Comparison of ENCODE assay signal across 15 cellular contexts in genomic region chr12:4197922-4198763, GRCh38.
DNase-seq lines count a peak whose midpoint lies in the region; ATAC-seq, FAIRE-seq and TF ChIP-seq lines count a peak whose summit lies in the region.
"Had no signal": no experiment of that assay in that cellular context is flagged by ENCODE, and none has a peak within 500 bp of the region (broad histone marks: within the 10 kb centered on the region; RNA-seq: fewer than 3 reads in every experiment).

No MANE protein-coding gene starts in this region.

- ATAC-seq in K562 (no peak), T-helper 17 cell (no peak)
- ATAC-seq in stimulated activated memory B cell treated with anti-CD40 and anti-IgM and Interleukin-4, amounts not matched to agents 10 μg/mL and 1 μg/mL and 100 μg/mL, for 72 hours = no peak

- POLR2A ChIA-PET in K562 (lab: Yijun Ruan, JAX) (no interaction called here), MCF 10A (lab: Yijun Ruan, JAX) (interaction anchor here (1.0 kb wide), 1 partner anchor 10 kb away, joined by 3 read pairs; no protein-coding TSS in a partner anchor)

- BruUV-seq in K562 (replicated peaks; lab: Mats Ljungman, UMichigan) = no TSS peak
- BruUV-seq in MCF 10A (replicated peaks; lab: Mats Ljungman, UMichigan) = no TSS peak

- H3K9me1 ChIP-seq in K562 (ENCODE audit: control insufficient read depth, insufficient read depth, low read length) = no peaks in the 10 kb centered on the region

- in situ Hi-C loops in K562 (cut with MboI) = no loop called here

- no peak overlapping the region for H3K9ac ChIP-seq in K562 (ENCODE audit: insufficient read depth in 1 of 2, low read depth in 2 of 2, low read length in 2 of 2)
- H3K9ac ChIP-seq: BLaER1 had no signal

- H3K27ac Mint-ChIP-seq in activated CD4-positive, alpha-beta T cell treated with anti-CD3 and anti-CD28 coated beads, Interleukin-2, amount 10 ng/mL, durations not matched to agents 24 days and 14 days = no peak overlapping the region
- H3K27ac Mint-ChIP-seq in osteocyte (ENCODE audit: unreplicated experiment) (no peak overlapping the region), MCF 10A (ENCODE audit: low read depth, unreplicated experiment) (no peak overlapping the region), T-helper 17 cell (no peak overlapping the region)
- no peak overlapping the region for H3K27ac Mint-ChIP-seq in stimulated activated memory B cell treated with anti-CD40 and anti-IgM and Interleukin-4, amounts not matched to agents 10 μg/mL and 1 μg/mL and 100 μg/mL, for 72 hours
- H3K27ac Mint-ChIP-seq: CD8-positive, alpha-beta memory T cell had no signal

- DNase-seq in activated CD4-positive, alpha-beta T cell treated with anti-CD3 and anti-CD28 coated beads, Interleukin-2, amount 10 ng/mL, durations not matched to agents 24 days and 14 days = peak; percentile 53
- no peak for DNase-seq in activated CD4-positive, alpha-beta T cell treated with anti-CD3 and anti-CD28 coated beads for 48 hours
- DNase-seq in K562 (ENCODE audit: extremely low read depth in 1 of 4, low spot score in 3 of 4) = no peak
- DNase-seq in left kidney (ENCODE audit: low read depth, low spot score) = peak; percentile 22
- peak; percentile 63 for DNase-seq in osteocyte (ENCODE audit: extremely low spot score, unreplicated experiment)
- no peak for DNase-seq in MCF 10A (ENCODE audit: unreplicated experiment)
- DNase-seq in T-helper 17 cell = no peak
- DNase-seq: Caco-2; CD8-positive, alpha-beta memory T cell; DND-41; GDM1; HCEC 1CT had no signal

- H3K4me1 ChIP-seq in K562 (replicated peaks in 1 of 2; ENCODE audit: control insufficient read depth in 2 of 2, insufficient read depth in 2 of 2, low read length in 2 of 2) = no peaks in the 10 kb centered on the region
- H3K4me1 ChIP-seq: Caco-2 had no signal

- H3K27ac ChIP-seq in K562 (ENCODE audit: extremely low read depth, low read depth, low read length) = no peak overlapping the region
- H3K27ac ChIP-seq: 22Rv1, BLaER1 had no signal

- no peak overlapping the region for H2AFZ ChIP-seq in K562 (ENCODE audit: low read depth, low read length)

- no peak for TF ChIP-seq POLR2A in K562 (conservative IDR thresholded peaks at IDR 0.05)

- no peaks in the 10 kb centered on the region for H3K79me2 ChIP-seq in K562 (ENCODE audit: control insufficient read depth, insufficient read depth, low read length)

- no peak for FAIRE-seq in K562 (lab: Jason Lieb, UNC)

- intact Hi-C loops in activated CD4-positive, alpha-beta T cell treated with anti-CD3 and anti-CD28 coated beads, Interleukin-2, amount 10 ng/mL, durations not matched to agents 24 days and 14 days (cut with micrococcal nuclease) = no loop called here
- intact Hi-C loops in K562 (cut with micrococcal nuclease) (no loop called here), MCF 10A (cut with micrococcal nuclease) (no loop called here)

- H3K4me2 ChIP-seq in K562 (ENCODE audit: insufficient read depth, low read length) = no peak overlapping the region
- H3K4me2 ChIP-seq: BLaER1 had no signal

- H3K27me3 Mint-ChIP-seq in activated CD4-positive, alpha-beta T cell treated with anti-CD3 and anti-CD28 coated beads, Interleukin-2, amount 10 ng/mL, durations not matched to agents 24 days and 14 days = peaks cover 3% of the 10 kb centered on the region
- H3K27me3 Mint-ChIP-seq in osteocyte (ENCODE audit: unreplicated experiment) = peaks cover 3% of the 10 kb centered on the region
- no peaks in the 10 kb centered on the region for H3K27me3 Mint-ChIP-seq in stimulated activated memory B cell treated with anti-CD40 and anti-IgM and Interleukin-4, amounts not matched to agents 10 μg/mL and 1 μg/mL and 100 μg/mL, for 72 hours
- H3K27me3 Mint-ChIP-seq in MCF 10A (ENCODE audit: insufficient read depth, unreplicated experiment) = peaks cover 76% of the 10 kb centered on the region
- peaks cover 4% of the 10 kb centered on the region for H3K27me3 Mint-ChIP-seq in T-helper 17 cell

- H3K27me3 ChIP-seq in K562 (ENCODE audit: control insufficient read depth in 2 of 2, insufficient read depth in 2 of 2, low read length in 2 of 2) = peaks cover 35 to 68% of the 10 kb centered on the region in 2 experiments; a peak in 4 of 5 replicates

- H3K4me3 ChIP-seq in K562 = no peak overlapping the region
- H3K4me3 ChIP-seq: BLaER1 had no signal

- H3K9me3 Mint-ChIP-seq in activated CD4-positive, alpha-beta T cell treated with anti-CD3 and anti-CD28 coated beads, Interleukin-2, amount 10 ng/mL, durations not matched to agents 24 days and 14 days = no peaks in the 10 kb centered on the region
- no peaks in the 10 kb centered on the region for H3K9me3 Mint-ChIP-seq in osteocyte (ENCODE audit: unreplicated experiment)
- no peaks in the 10 kb centered on the region for H3K9me3 Mint-ChIP-seq in stimulated activated memory B cell treated with anti-CD40 and anti-IgM and Interleukin-4, amounts not matched to agents 10 μg/mL and 1 μg/mL and 100 μg/mL, for 72 hours
- H3K9me3 Mint-ChIP-seq in MCF 10A (ENCODE audit: unreplicated experiment) = no peaks in the 10 kb centered on the region
- H3K9me3 Mint-ChIP-seq: CD8-positive, alpha-beta memory T cell had no signal

- CTCF ChIA-PET in K562 (lab: Yijun Ruan, JAX; ENCODE audit: low intra/inter-chr PET ratio) (no interaction called here), MCF 10A (lab: Yijun Ruan, JAX) (interaction anchor here (0.6 to 1.2 kb wide), 5 partner anchors 12 to 268 kb away, joined by 3 to 5 read pairs (median 4); no protein-coding TSS in a partner anchor)

- H3K9me3 ChIP-seq in K562 (replicated peaks; ENCODE audit: control insufficient read depth, insufficient read depth, low read depth, low read length) (no peaks in the 10 kb centered on the region), T-helper 17 cell (ENCODE audit: control insufficient read depth, low read length, poor library complexity, severe bottlenecking) (no peaks in the 10 kb centered on the region)
- H3K9me3 ChIP-seq: BLaER1, Caco-2 had no signal

- H3K4me1 Mint-ChIP-seq in activated CD4-positive, alpha-beta T cell treated with anti-CD3 and anti-CD28 coated beads, Interleukin-2, amount 10 ng/mL, durations not matched to agents 24 days and 14 days = peaks cover 6% of the 10 kb centered on the region
- no peaks in the 10 kb centered on the region for H3K4me1 Mint-ChIP-seq in osteocyte (ENCODE audit: unreplicated experiment)
- H3K4me1 Mint-ChIP-seq in stimulated activated memory B cell treated with anti-CD40 and anti-IgM and Interleukin-4, amounts not matched to agents 10 μg/mL and 1 μg/mL and 100 μg/mL, for 72 hours = peaks cover 28% of the 10 kb centered on the region
- no peaks in the 10 kb centered on the region for H3K4me1 Mint-ChIP-seq in MCF 10A (ENCODE audit: insufficient read depth, unreplicated experiment)
- peaks cover 2% of the 10 kb centered on the region for H3K4me1 Mint-ChIP-seq in T-helper 17 cell

- TF ChIP-seq RAD21 in K562 (CRISPR knock-in tag; conservative IDR thresholded peaks at IDR 0.05 in 1 of 2, IDR thresholded peaks at IDR 0.05 in 1 of 2) = no peak

- no peaks in the 10 kb centered on the region for H3K36me3 ChIP-seq in K562 (ENCODE audit: control insufficient read depth, insufficient read depth, low read length)
- H3K36me3 ChIP-seq: BLaER1 had no signal

- no peak overlapping the region for H3K4me3 Mint-ChIP-seq in activated CD4-positive, alpha-beta T cell treated with anti-CD3 and anti-CD28 coated beads, Interleukin-2, amount 10 ng/mL, durations not matched to agents 24 days and 14 days
- H3K4me3 Mint-ChIP-seq in osteocyte (ENCODE audit: unreplicated experiment) (no peak overlapping the region), MCF 10A (ENCODE audit: unreplicated experiment) (no peak overlapping the region), T-helper 17 cell (no peak overlapping the region)
- no peak overlapping the region for H3K4me3 Mint-ChIP-seq in stimulated activated memory B cell treated with anti-CD40 and anti-IgM and Interleukin-4, amounts not matched to agents 10 μg/mL and 1 μg/mL and 100 μg/mL, for 72 hours
- H3K4me3 Mint-ChIP-seq: CD8-positive, alpha-beta memory T cell had no signal

- H4K20me1 ChIP-seq in K562 (replicated peaks; ENCODE audit: control insufficient read depth, insufficient read depth, low read length) = no peaks in the 10 kb centered on the region
- H4K20me1 ChIP-seq: BLaER1 had no signal

- WGBS in K562 (ENCODE audit: insufficient coverage, low coverage, missing lambda C conversion rate) = 8% methylated on average over 8 of the region's 11 CpGs

- no peak for TF ChIP-seq CTCF in K562 (IDR thresholded peaks at IDR 0.05 in 2 of 3, conservative IDR thresholded peaks at IDR 0.05 in 1 of 3; ENCODE audit: insufficient read depth in 2 of 3, low read depth in 1 of 3, low read length in 3 of 3)
- TF ChIP-seq CTCF in osteocyte (IDR thresholded peaks at IDR 0.05) = no peak
- no peak for TF ChIP-seq CTCF in MCF 10A (IDR thresholded peaks at IDR 0.05; ENCODE audit: unreplicated experiment)

- TF ChIP-seq EP300 in K562 (IDR thresholded peaks at IDR 0.05; ENCODE audit: low read length) = no peak

- H3K36me3 Mint-ChIP-seq in activated CD4-positive, alpha-beta T cell treated with anti-CD3 and anti-CD28 coated beads, Interleukin-2, amount 10 ng/mL, durations not matched to agents 24 days and 14 days (ENCODE audit: low read depth) = no peaks in the 10 kb centered on the region
- no peaks in the 10 kb centered on the region for H3K36me3 Mint-ChIP-seq in osteocyte (ENCODE audit: unreplicated experiment)
- H3K36me3 Mint-ChIP-seq in stimulated activated memory B cell treated with anti-CD40 and anti-IgM and Interleukin-4, amounts not matched to agents 10 μg/mL and 1 μg/mL and 100 μg/mL, for 72 hours = no peaks in the 10 kb centered on the region
- no peaks in the 10 kb centered on the region for H3K36me3 Mint-ChIP-seq in MCF 10A (ENCODE audit: insufficient read depth, unreplicated experiment)
- peaks cover 3% of the 10 kb centered on the region for H3K36me3 Mint-ChIP-seq in T-helper 17 cell (ENCODE audit: low read depth)
- H3K36me3 Mint-ChIP-seq: CD8-positive, alpha-beta memory T cell had no signal

TF ChIP-seq in K562, 482 proteins besides CTCF, POLR2A, EP300 and RAD21:
- TF ChIP-seq, protein P1, sequence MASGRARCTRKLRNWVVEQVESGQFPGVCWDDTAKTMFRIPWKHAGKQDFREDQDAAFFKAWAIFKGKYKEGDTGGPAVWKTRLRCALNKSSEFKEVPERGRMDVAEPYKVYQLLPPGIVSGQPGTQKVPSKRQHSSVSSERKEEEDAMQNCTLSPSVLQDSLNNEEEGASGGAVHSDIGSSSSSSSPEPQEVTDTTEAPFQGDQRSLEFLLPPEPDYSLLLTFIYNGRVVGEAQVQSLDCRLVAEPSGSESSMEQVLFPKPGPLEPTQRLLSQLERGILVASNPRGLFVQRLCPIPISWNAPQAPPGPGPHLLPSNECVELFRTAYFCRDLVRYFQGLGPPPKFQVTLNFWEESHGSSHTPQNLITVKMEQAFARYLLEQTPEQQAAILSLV (tag; IDR thresholded peaks at IDR 0.05) = no peak
- no peak for TF ChIP-seq JUND (IDR thresholded peaks at IDR 0.05; ENCODE audit: borderline replicate concordance, low read depth, low read length)
- no peak for TF ChIP-seq JUND (tag; IDR thresholded peaks at IDR 0.05; ENCODE audit: borderline replicate concordance, low read depth, low read length)
- peak; percentile 64; the same call in 1 of the 2 replicates for TF ChIP-seq ZNF707 (CRISPR knock-in tag; conservative IDR thresholded peaks at IDR 0.05)
- no peak for TF ChIP-seq POU5F1 (IDR thresholded peaks at IDR 0.05; ENCODE audit: borderline replicate concordance, low read depth, low read length, partially characterized antibody)

Comparison
In these comparisons a context has a peak if more than half of its experiments do, and no peak if none do; other contexts are left out.
1. DNase-seq: peak in activated CD4-positive, alpha-beta T cell treated with anti-CD3 and anti-CD28 coated beads, Interleukin-2, amount 10 ng/mL, durations not matched to agents 24 days and 14 days (single experiment), left kidney (single experiment) and osteocyte (single experiment); none in activated CD4-positive, alpha-beta T cell treated with anti-CD3 and anti-CD28 coated beads for 48 hours (single experiment), K562 (0 of 4), MCF 10A (single experiment) and T-helper 17 cell (0 of 3).